27 cellular contexts compared by ENCODE assay signal in the genomic region with DNA sequence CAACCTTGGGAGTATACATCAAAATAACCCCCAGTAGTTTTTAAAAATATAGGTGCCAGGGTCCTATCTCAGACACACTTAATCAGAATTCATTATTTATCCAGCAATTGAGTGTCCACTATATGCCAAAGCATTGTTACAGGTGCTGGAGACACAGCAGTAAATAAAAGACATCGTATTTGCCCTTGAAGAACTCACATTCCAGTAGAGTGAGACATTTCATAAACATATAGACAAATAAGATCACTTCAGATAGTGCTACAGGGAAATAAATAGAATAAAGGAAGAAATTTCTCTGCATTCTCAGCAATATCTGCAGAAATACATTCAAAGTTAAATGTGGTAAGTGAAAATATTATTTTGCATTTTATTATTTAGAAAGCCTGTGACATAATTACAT.
"Had no signal": no experiment of that assay in that cellular context is flagged by ENCODE, and none has a peak within 500 bp of the region (broad histone marks: within the 10 kb centered on the region; RNA-seq: fewer than 3 reads in every experiment).

No MANE protein-coding gene starts in this region.

- H3K27me3 ChIP-seq: brain microvascular endothelial cell, esophagus squamous epithelium, gastroesophageal sphincter had no signal

- H3K9me3 ChIP-seq: esophagus squamous epithelium, gastroesophageal sphincter had no signal

- H3K4me3 ChIP-seq: esophagus squamous epithelium, gastroesophageal sphincter had no signal

- H3K27ac ChIP-seq: brain microvascular endothelial cell, epithelial cell of prostate, esophagus squamous epithelium, gastroesophageal sphincter, VCaP had no signal

- H3K4me1 ChIP-seq: esophagus squamous epithelium, gastroesophageal sphincter had no signal

- H3K36me3 ChIP-seq: brain microvascular endothelial cell, esophagus squamous epithelium, gastroesophageal sphincter had no signal

- DNase-seq: activated CD4-positive, alpha-beta memory T cell treated with anti-CD3 and anti-CD28 coated beads, Interleukin-2, amount 10 ng/mL, durations not matched to agents 7 days and 5 days; activated CD4-positive, alpha-beta T cell treated with anti-CD3 and anti-CD28 coated beads for 1 hour; activated CD4-positive, alpha-beta T cell treated with anti-CD3 and anti-CD28 coated beads for 4 hours; activated CD4-positive, alpha-beta T cell treated with anti-CD3 and anti-CD28 coated beads, Interleukin-2, amount 10 ng/mL, durations not matched to agents 7 days and 5 days; activated CD4-positive, alpha-beta T cell treated with anti-CD3 and anti-CD28 coated beads, Interleukin-2, amount 50 U/mL, for 4 hours; activated CD8-positive, alpha-beta memory T cell treated with anti-CD3 and anti-CD28 coated beads, Interleukin-2, amount 50 U/mL, for 48 hours; activated effector memory CD4-positive, alpha-beta T cell treated with Interleukin-2 at 50 U/mL for 16 hours; activated gamma-delta T cell treated with Interleukin-2 at 50 U/mL for 16 hours; activated naive CD4-positive, alpha-beta T cell treated with anti-CD3 and anti-CD28 coated beads, Interleukin-2, amount 50 U/mL, for 16 hours; activated naive CD4-positive, alpha-beta T cell treated with Interleukin-2 at 50 U/mL for 16 hours; activated T-cell treated with anti-CD3 and anti-CD28 coated beads for 4 hours; activated T-cell treated with anti-CD3 and anti-CD28 coated beads, Interleukin-2, amount 50 U/mL, for 24 hours; amniotic stem cell; anterior cingulate cortex; brain microvascular endothelial cell; cortex of kidney; effector CD8-positive, alpha-beta T cell; esophagus squamous epithelium; foreskin melanocyte; hippocampal formation; T-helper 17 cell; T1000 had no signal

- ATAC-seq: activated T-helper 17 cell treated with anti-CD3 and anti-CD28 coated beads, Interleukin-2, amount 50 U/mL, for 72 hours; gastroesophageal sphincter; T-helper 17 cell; WTC11 had no signal
